In genomic region chr14:43795600-43796228, GRCh38 we compare ENCODE assay signal across 11 cellular contexts.
DNase-seq lines count a peak whose midpoint lies in the region; ATAC-seq, FAIRE-seq and TF ChIP-seq lines count a peak whose summit lies in the region.
"Had no signal": no experiment of that assay in that cellular context is flagged by ENCODE, and none has a peak within 500 bp of the region (broad histone marks: within the 10 kb centered on the region; RNA-seq: fewer than 3 reads in every experiment).

No MANE protein-coding gene starts in this region.

- no peaks in the 10 kb centered on the region for H3K27me3 ChIP-seq in HCT116 (ENCODE audit: insufficient read depth, low read length)
- H3K27me3 ChIP-seq in neural cell (ENCODE audit: insufficient read depth, low read depth, low read length), result no peaks in the 10 kb centered on the region
- H3K27me3 ChIP-seq in left ventricle myocardium inferior (ENCODE audit: low read depth), result no peaks in the 10 kb centered on the region
- H3K27me3 ChIP-seq: heart left ventricle had no signal

- TF ChIP-seq EP300 in neural cell (conservative IDR thresholded peaks at IDR 0.05; ENCODE audit: poor library complexity, severe bottlenecking), result no peak

- POLR2A ChIA-PET in HCT116 (lab: Charles Lee), result no interaction called here

- peak; percentile 91 for FAIRE-seq in endometrium (lab: Jason Lieb, UNC)

- H3K4me1 ChIP-seq in HCT116 (ENCODE audit: control insufficient read depth in 1 of 2, insufficient read depth in 2 of 2, low read length in 2 of 2), result no peaks in the 10 kb centered on the region
- H3K4me1 ChIP-seq in left ventricle myocardium inferior, result no peaks in the 10 kb centered on the region
- H3K4me1 ChIP-seq: heart left ventricle had no signal

- RAD21 ChIA-PET in HCT116 (lab: Charles Lee; ENCODE audit: low non-redundant PET in 1 of 2, low total read pairs in 2 of 2, uncharacterized antibody in 2 of 2, unreplicated experiment in 2 of 2), result no interaction called here

- ATAC-seq in HCT116, result no peak
- ATAC-seq in GM21390 (IDR thresholded peaks at IDR 0.05; ENCODE audit: unreplicated experiment), result no peak
- ATAC-seq: heart left ventricle had no signal

- H4K20me1 ChIP-seq in HCT116 (ENCODE audit: insufficient read depth), result no peaks in the 10 kb centered on the region
- H4K20me1 ChIP-seq in neural cell (ENCODE audit: insufficient read depth), result no peaks in the 10 kb centered on the region

- TF ChIP-seq RAD21 in HCT116 (IDR thresholded peaks at IDR 0.05; ENCODE audit: low read depth), result peak; percentile 35; the same call in 1 of the 2 replicates
- peak; percentile 86 for TF ChIP-seq RAD21 in neural cell (conservative IDR thresholded peaks at IDR 0.05)

- H3K9me3 ChIP-seq in HCT116 (ENCODE audit: control insufficient read depth in 1 of 2, insufficient read depth in 1 of 2, low read depth in 1 of 2, low read length in 2 of 2), result no peaks in the 10 kb centered on the region; a peak in 1 of 4 replicates
- H3K9me3 ChIP-seq in neural cell (ENCODE audit: low read length), result no peaks in the 10 kb centered on the region
- H3K9me3 ChIP-seq in left ventricle myocardium inferior (replicated peaks), result peaks cover 14% of the 10 kb centered on the region

- H3K36me3 ChIP-seq in HCT116 (ENCODE audit: control insufficient read depth in 1 of 2, insufficient read depth in 2 of 2, low read length in 2 of 2) (no peaks in the 10 kb centered on the region), neural cell (ENCODE audit: insufficient read depth, low read length) (no peaks in the 10 kb centered on the region), left ventricle myocardium inferior (no peaks in the 10 kb centered on the region)
- H3K36me3 ChIP-seq: heart left ventricle had no signal

- H3F3A ChIP-seq in neural cell (ENCODE audit: insufficient read depth, low read length, poor library complexity, severe bottlenecking), result no peaks in the 10 kb centered on the region

- H2AFZ ChIP-seq in HCT116 (ENCODE audit: low read depth, low read length, poor library complexity, severe bottlenecking) (no peak overlapping the region), neural cell (ENCODE audit: low read depth, low read length) (no peak overlapping the region)

- H3K4me3 ChIP-seq in HCT116 (replicated peaks in 1 of 2; ENCODE audit: low read depth in 1 of 2, low read length in 2 of 2) (no peak overlapping the region), neural cell (ENCODE audit: low read length) (no peak overlapping the region), left ventricle myocardium inferior (no peak overlapping the region)
- H3K4me3 ChIP-seq: heart left ventricle had no signal

- intact Hi-C loops in HCT116 (cut with micrococcal nuclease), result no loop called here
- intact Hi-C loops in left ventricle myocardium inferior (cut with micrococcal nuclease), result no loop called here

- no peaks in the 10 kb centered on the region for H3K79me2 ChIP-seq in HCT116 (ENCODE audit: insufficient read depth, low read length)
- no peaks in the 10 kb centered on the region for H3K79me2 ChIP-seq in neural cell (replicated peaks; ENCODE audit: insufficient read depth, low read length)

- CTCF ChIA-PET in HCT116 (lab: Charles Lee), result no interaction called here

- no peaks in the 10 kb centered on the region for H3K9me2 ChIP-seq in HCT116 (ENCODE audit: insufficient read depth)
- H3K9me2 ChIP-seq in neural cell (ENCODE audit: insufficient read depth, low read length), result no peaks in the 10 kb centered on the region

- H3K9ac ChIP-seq in HCT116 (ENCODE audit: low read length) (no peak overlapping the region), neural cell (ENCODE audit: low read length) (no peak overlapping the region)

- H3K4me2 ChIP-seq in HCT116 (ENCODE audit: low read length), result no peak overlapping the region
- H3K4me2 ChIP-seq in neural cell (ENCODE audit: low read length), result no peak overlapping the region

- no peak overlapping the region for H3K27ac ChIP-seq in HCT116 (ENCODE audit: low read depth, low read length)
- no peak overlapping the region for H3K27ac ChIP-seq in neural cell (ENCODE audit: low read length)
- no peak overlapping the region for H3K27ac ChIP-seq in left ventricle myocardium inferior (replicated peaks)
- H3K27ac ChIP-seq: heart left ventricle had no signal

- BruUV-seq in HCT116 (replicated peaks; lab: Mats Ljungman, UMichigan), result no TSS peak

- DNase-seq in HCT116 (ENCODE audit: low read depth, low spot score) (no peak), NCI-H226 (peak; percentile 15), left ventricle myocardium inferior (no peak), NCI-H2227 treated with DMSO at 0.1 percent for 48 hours (lab: John Stamatoyannopoulos, UW) (no peak)
- DNase-seq in activated CD4-positive, alpha-beta T cell treated with anti-CD3 and anti-CD28 coated beads for 4 hours, result no peak
- DNase-seq: activated naive CD8-positive, alpha-beta T cell treated with anti-CD3 and anti-CD28 coated beads, Interleukin-2, amount 10 ng/mL, durations not matched to agents 7 days and 5 days; heart left ventricle; NCI-H1048 had no signal

- TF ChIP-seq CTCF in HCT116 (IDR thresholded peaks at IDR 0.05 in 2 of 3, conservative IDR thresholded peaks at IDR 0.05 in 1 of 3; ENCODE audit: borderline replicate concordance in 1 of 3, insufficient read depth in 1 of 3, low read depth in 2 of 3, low read length in 2 of 3) (peak in 2 of 3 experiments; percentile 17 to 36; a peak in 1 of 6 replicates), neural cell (IDR thresholded peaks at IDR 0.05; ENCODE audit: poor library complexity, severe bottlenecking) (peak; percentile 78), left ventricle myocardium inferior (IDR thresholded peaks at IDR 0.05; ENCODE audit: borderline replicate concordance) (no peak)

- TF ChIP-seq POLR2A in HCT116 (IDR thresholded peaks at IDR 0.05; ENCODE audit: borderline replicate concordance, extremely low read depth, insufficient read depth, insufficient read length), result no peak

TF ChIP-seq in HCT116, 20 proteins besides CTCF, POLR2A, EP300 and RAD21:
- TF ChIP-seq ZBTB33 (IDR thresholded peaks at IDR 0.05; ENCODE audit: extremely low read depth, insufficient replicate concordance, low read length), result no peak

TF ChIP-seq in neural cell, 6 proteins besides CTCF, POLR2A, EP300 and RAD21:
- TF ChIP-seq SMC3 (conservative IDR thresholded peaks at IDR 0.05; ENCODE audit: poor library complexity) (peak; percentile 84), MXI1 (conservative IDR thresholded peaks at IDR 0.05; ENCODE audit: poor library complexity, severe bottlenecking) (no peak)
